ENCODE assay signal across 18 cellular contexts in the genomic region with DNA sequence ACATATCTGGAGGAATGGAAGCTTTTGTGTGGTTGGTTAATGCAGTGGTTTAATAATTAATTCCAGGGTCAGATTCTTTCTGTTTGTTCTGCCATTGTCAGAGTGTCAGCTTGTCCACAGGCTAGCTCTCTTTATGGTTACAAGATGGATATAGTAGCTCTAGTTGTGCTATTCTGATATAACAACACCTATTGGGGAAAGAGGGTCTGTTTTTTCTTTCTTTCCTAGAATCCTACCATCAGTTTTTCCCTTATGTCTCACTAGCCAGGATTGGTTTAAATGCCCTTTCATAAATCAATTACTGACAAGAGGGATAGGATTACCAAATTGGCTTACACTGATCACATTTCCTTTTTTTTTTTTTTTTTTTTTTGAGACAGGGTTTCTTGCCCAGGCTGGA. TPM values are rescaled to one million over a fixed set of nuclear protein-coding genes. Genes with fewer than 3 reads are reported as not detected.
A peak's percentile ranks its signal among the peaks of the same experiment; 100 is the strongest.
DNase-seq lines count a peak whose midpoint lies in the region; ATAC-seq and TF ChIP-seq lines count a peak whose summit lies in the region.
"Had no signal": no experiment of that assay in that cellular context is flagged by ENCODE, and none has a peak within 500 bp of the region (broad histone marks: within the 10 kb centered on the region; RNA-seq: fewer than 3 reads in every experiment).

No MANE protein-coding gene starts in this region.

- DNase-seq in NCI-H2029 (lab: John Stamatoyannopoulos, UW) (peak; percentile 12), NCI-H2029 treated with DMSO at 0.1 percent for 48 hours (lab: John Stamatoyannopoulos, UW) (no peak), NCI-H82 (lab: John Stamatoyannopoulos, UW) (peak; percentile 83), kidney tubule cell (ENCODE audit: low spot score) (peak; percentile 47), gastrocnemius medialis (no peak)
- DNase-seq in effector memory CD4-positive, alpha-beta T cell, result no peak
- no peak for DNase-seq in stimulated activated CD4-positive, alpha-beta T cell treated with anti-CD3 and anti-CD28 coated beads, Interleukin-2, amount 100 ng/mL, for 48 hours
- DNase-seq: activated T-cell treated with anti-CD3 and anti-CD28 coated beads, Interleukin-2, amount 50 U/mL, for 1 hour; cerebellar nuclear complex; GOT3; lower lobe of right lung; NCI-H1694; NCI-H524 treated with DMSO at 0.1 percent for 48 hours; posterior cingulate gyrus; stimulated activated naive CD4-positive, alpha-beta T cell treated with Interleukin-2 at 50 U/mL for 16 hours; trophoblast cell had no signal

- H3K4me3 ChIP-seq in gastrocnemius medialis, result no peak overlapping the region
- H3K4me3 ChIP-seq in effector memory CD4-positive, alpha-beta T cell (ENCODE audit: insufficient read depth, low read depth, low read length, poor library complexity, severe bottlenecking), result no peak overlapping the region
- H3K4me3 ChIP-seq: lower lobe of right lung had no signal

- H3K36me3 ChIP-seq in gastrocnemius medialis, result no peaks in the 10 kb centered on the region
- H3K36me3 ChIP-seq in effector memory CD4-positive, alpha-beta T cell (ENCODE audit: control insufficient read depth, insufficient read depth, low read length), result no peaks in the 10 kb centered on the region
- H3K36me3 ChIP-seq: lower lobe of right lung had no signal

- H3K4me1 ChIP-seq in gastrocnemius medialis, result peaks cover 50 to 56% of the 10 kb centered on the region in 2 donors
- no peaks in the 10 kb centered on the region for H3K4me1 ChIP-seq in effector memory CD4-positive, alpha-beta T cell (ENCODE audit: control insufficient read depth, insufficient read depth, low read length, poor library complexity, severe bottlenecking)

- H3K27me3 ChIP-seq in gastrocnemius medialis, result no peaks in the 10 kb centered on the region
- no peaks in the 10 kb centered on the region for H3K27me3 ChIP-seq in effector memory CD4-positive, alpha-beta T cell (replicated peaks; ENCODE audit: control insufficient read depth, insufficient read depth, low read length, poor library complexity, severe bottlenecking)

- no peak for TF ChIP-seq POLR2A in gastrocnemius medialis (IDR thresholded peaks at IDR 0.05)

- no peak for TF ChIP-seq CTCF in gastrocnemius medialis (IDR thresholded peaks at IDR 0.05 in 4 of 5, conservative IDR thresholded peaks at IDR 0.05 in 1 of 5)

- in situ Hi-C loops in gastrocnemius medialis (cut with MboI; ENCODE audit: low sequenced_read_pairs in 4 of 4), result no loop called here

- H3K9me3 ChIP-seq in gastrocnemius medialis, result no peaks in the 10 kb centered on the region
- no peaks in the 10 kb centered on the region for H3K9me3 ChIP-seq in effector memory CD4-positive, alpha-beta T cell (ENCODE audit: control insufficient read depth, low read length)
- H3K9me3 ChIP-seq: lower lobe of right lung had no signal

- ATAC-seq in gastrocnemius medialis (peak; percentile 70 to 84), HG03342 (IDR thresholded peaks at IDR 0.05; ENCODE audit: unreplicated experiment) (no peak)
- ATAC-seq: Panc1 had no signal

- intact Hi-C loops in gastrocnemius medialis (cut with DNase I; ENCODE audit: low total_unique reads), result no loop called here

- H3K27ac ChIP-seq in gastrocnemius medialis, result no peak overlapping the region
- H3K27ac ChIP-seq in effector memory CD4-positive, alpha-beta T cell (ENCODE audit: insufficient read depth, low read length, poor library complexity, severe bottlenecking), result no peak overlapping the region
- H3K27ac ChIP-seq: lower lobe of right lung had no signal

RNA-seq across cellular contexts. Expression of a gene that starts 27.8 kb away (rescaled TPM):
- total RNA-seq in gastrocnemius medialis, result 100 to 1,000 TPM in 1 of 4 donors, 10 to 100 TPM in 3; 64.1 to 107 (median 71.6) TPM

Comparison
In these comparisons a context has a peak if more than half of its experiments do, and no peak if none do; other contexts are left out.
1. DNase-seq: peak in NCI-H2029 (single experiment), NCI-H82 (single experiment) and kidney tubule cell (single experiment); none in NCI-H2029 treated with DMSO at 0.1 percent for 48 hours (single experiment), gastrocnemius medialis (0 of 2), effector memory CD4-positive, alpha-beta T cell (0 of 3) and stimulated activated CD4-positive, alpha-beta T cell treated with anti-CD3 and anti-CD28 coated beads, Interleukin-2, amount 100 ng/mL, for 48 hours (0 of 2).